Comparison of ENCODE assay signal across 2 cellular contexts in the genomic region with DNA sequence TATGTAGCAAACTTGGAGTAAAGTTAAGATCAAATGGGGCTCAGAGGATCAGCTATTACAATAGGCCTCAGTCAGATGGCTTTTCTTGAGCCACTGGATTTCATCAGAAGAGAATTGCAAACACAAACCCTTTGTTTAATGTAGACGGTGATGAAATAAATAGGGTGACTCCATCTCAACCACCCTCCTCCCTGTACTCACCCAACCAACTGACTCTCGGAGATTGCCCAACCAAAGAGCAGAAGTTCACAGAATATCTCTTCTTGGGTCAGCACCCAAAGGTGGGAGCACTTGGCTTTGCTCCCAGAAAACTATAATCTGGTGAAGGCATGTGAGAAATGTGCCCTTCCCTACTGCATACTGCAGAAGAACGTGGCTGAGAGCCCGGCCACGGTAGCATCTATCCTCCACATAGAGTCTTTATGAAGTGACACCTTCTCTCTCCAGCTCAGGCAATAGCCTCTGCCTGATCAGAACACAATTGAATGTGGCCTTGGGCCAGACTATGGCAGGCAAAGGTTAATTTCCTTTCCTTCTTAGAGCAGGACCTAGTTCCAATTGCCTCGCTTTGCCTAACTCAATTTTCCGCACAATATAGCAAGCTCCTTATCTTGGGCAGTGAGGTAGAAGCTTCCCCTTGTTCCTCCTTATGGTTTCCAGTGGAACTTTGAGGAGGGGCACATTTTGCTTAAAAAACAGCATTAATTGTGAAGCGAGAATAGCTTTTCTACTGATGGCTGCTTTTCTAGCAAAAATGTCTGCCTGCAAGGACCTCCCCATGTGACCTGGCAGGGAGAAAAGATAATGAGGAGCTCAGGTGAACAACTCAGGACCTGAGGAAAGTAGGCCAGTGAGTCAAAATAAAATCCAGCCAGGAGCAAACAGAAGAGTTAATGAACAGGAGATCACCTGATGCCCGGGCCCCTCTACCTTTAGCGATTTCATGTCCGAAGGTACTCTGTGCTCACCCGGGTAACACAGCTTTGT.
TF ChIP-seq lines count a peak whose summit lies in the region.

No MANE protein-coding gene starts in this region.

TF ChIP-seq in Ishikawa, 13 proteins besides CTCF, POLR2A, EP300 and RAD21 (continued from another document):
- TF ChIP-seq, protein P1, sequence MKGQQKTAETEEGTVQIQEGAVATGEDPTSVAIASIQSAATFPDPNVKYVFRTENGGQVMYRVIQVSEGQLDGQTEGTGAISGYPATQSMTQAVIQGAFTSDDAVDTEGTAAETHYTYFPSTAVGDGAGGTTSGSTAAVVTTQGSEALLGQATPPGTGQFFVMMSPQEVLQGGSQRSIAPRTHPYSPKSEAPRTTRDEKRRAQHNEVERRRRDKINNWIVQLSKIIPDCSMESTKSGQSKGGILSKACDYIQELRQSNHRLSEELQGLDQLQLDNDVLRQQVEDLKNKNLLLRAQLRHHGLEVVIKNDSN (IDR thresholded peaks at IDR 0.05): peak; percentile 55; the same call in 1 of the 2 replicates
- no peak for TF ChIP-seq CREB1 (IDR thresholded peaks at IDR 0.05; ENCODE audit: low read depth)
- TF ChIP-seq ZBTB7A (IDR thresholded peaks at IDR 0.05; ENCODE audit: low read depth): 0 out of 2 replicates have a peak, but pooled peaks have one; percentile 60
- no peak for TF ChIP-seq YY1 (IDR thresholded peaks at IDR 0.05; ENCODE audit: low read depth)
- TF ChIP-seq, protein P2, sequence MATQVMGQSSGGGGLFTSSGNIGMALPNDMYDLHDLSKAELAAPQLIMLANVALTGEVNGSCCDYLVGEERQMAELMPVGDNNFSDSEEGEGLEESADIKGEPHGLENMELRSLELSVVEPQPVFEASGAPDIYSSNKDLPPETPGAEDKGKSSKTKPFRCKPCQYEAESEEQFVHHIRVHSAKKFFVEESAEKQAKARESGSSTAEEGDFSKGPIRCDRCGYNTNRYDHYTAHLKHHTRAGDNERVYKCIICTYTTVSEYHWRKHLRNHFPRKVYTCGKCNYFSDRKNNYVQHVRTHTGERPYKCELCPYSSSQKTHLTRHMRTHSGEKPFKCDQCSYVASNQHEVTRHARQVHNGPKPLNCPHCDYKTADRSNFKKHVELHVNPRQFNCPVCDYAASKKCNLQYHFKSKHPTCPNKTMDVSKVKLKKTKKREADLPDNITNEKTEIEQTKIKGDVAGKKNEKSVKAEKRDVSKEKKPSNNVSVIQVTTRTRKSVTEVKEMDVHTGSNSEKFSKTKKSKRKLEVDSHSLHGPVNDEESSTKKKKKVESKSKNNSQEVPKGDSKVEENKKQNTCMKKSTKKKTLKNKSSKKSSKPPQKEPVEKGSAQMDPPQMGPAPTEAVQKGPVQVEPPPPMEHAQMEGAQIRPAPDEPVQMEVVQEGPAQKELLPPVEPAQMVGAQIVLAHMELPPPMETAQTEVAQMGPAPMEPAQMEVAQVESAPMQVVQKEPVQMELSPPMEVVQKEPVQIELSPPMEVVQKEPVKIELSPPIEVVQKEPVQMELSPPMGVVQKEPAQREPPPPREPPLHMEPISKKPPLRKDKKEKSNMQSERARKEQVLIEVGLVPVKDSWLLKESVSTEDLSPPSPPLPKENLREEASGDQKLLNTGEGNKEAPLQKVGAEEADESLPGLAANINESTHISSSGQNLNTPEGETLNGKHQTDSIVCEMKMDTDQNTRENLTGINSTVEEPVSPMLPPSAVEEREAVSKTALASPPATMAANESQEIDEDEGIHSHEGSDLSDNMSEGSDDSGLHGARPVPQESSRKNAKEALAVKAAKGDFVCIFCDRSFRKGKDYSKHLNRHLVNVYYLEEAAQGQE (IDR thresholded peaks at IDR 0.05; ENCODE audit: low read depth): no peak
- peak; percentile 33; the same call in 1 of the 2 replicates for TF ChIP-seq TAF1 (IDR thresholded peaks at IDR 0.05; ENCODE audit: low read depth)
- TF ChIP-seq EGR1 (IDR thresholded peaks at IDR 0.05): no peak
- peak; percentile 95 for TF ChIP-seq TEAD4 (IDR thresholded peaks at IDR 0.05)
- TF ChIP-seq TCF12 (IDR thresholded peaks at IDR 0.05; ENCODE audit: low read depth): peak; percentile 89
- peak; percentile 85 for TF ChIP-seq FOXM1 (IDR thresholded peaks at IDR 0.05; ENCODE audit: borderline replicate concordance, low read depth)
- TF ChIP-seq, protein P3, sequence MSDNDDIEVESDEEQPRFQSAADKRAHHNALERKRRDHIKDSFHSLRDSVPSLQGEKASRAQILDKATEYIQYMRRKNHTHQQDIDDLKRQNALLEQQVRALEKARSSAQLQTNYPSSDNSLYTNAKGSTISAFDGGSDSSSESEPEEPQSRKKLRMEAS (IDR thresholded peaks at IDR 0.05): peak; percentile 73
- TF ChIP-seq NFIC (IDR thresholded peaks at IDR 0.05): peak; percentile 93

TF ChIP-seq in K562, 482 proteins besides CTCF, POLR2A, EP300 and RAD21 (continued from another document and continues in another):
- TF ChIP-seq, protein P1 (CRISPR knock-in tag; IDR thresholded peaks at IDR 0.05): 0 out of 2 replicates have a peak, but pooled peaks have one; percentile 20
- TF ChIP-seq, protein P4, sequence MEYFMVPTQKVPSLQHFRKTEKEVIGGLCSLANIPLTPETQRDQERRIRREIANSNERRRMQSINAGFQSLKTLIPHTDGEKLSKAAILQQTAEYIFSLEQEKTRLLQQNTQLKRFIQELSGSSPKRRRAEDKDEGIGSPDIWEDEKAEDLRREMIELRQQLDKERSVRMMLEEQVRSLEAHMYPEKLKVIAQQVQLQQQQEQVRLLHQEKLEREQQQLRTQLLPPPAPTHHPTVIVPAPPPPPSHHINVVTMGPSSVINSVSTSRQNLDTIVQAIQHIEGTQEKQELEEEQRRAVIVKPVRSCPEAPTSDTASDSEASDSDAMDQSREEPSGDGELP (CRISPR knock-in tag; IDR thresholded peaks at IDR 0.05; ENCODE audit: borderline replicate concordance): no peak
- no peak for TF ChIP-seq MEF2A (IDR thresholded peaks at IDR 0.05; ENCODE audit: control insufficient read depth, low read depth, low read length)
- TF ChIP-seq, protein P5, sequence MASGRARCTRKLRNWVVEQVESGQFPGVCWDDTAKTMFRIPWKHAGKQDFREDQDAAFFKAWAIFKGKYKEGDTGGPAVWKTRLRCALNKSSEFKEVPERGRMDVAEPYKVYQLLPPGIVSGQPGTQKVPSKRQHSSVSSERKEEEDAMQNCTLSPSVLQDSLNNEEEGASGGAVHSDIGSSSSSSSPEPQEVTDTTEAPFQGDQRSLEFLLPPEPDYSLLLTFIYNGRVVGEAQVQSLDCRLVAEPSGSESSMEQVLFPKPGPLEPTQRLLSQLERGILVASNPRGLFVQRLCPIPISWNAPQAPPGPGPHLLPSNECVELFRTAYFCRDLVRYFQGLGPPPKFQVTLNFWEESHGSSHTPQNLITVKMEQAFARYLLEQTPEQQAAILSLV (tag; IDR thresholded peaks at IDR 0.05): 0 out of 2 replicates have a peak, but pooled peaks have one; percentile 14
- TF ChIP-seq FOXA3 (CRISPR knock-in tag; conservative IDR thresholded peaks at IDR 0.05 in 1 of 2, IDR thresholded peaks at IDR 0.05 in 1 of 2): no peak
- TF ChIP-seq COPS2 (conservative IDR thresholded peaks at IDR 0.05): no peak
- TF ChIP-seq SMARCE1 (IDR thresholded peaks at IDR 0.05): peak; percentile 63
- TF ChIP-seq KDM5B (IDR thresholded peaks at IDR 0.05; ENCODE audit: insufficient replicate concordance, low read depth, low read length): no peak
- TF ChIP-seq ZKSCAN1 (IDR thresholded peaks at IDR 0.05; ENCODE audit: low read depth, low read length): no peak
- 0 out of 2 replicates have a peak, but pooled peaks have one; percentile 35 for TF ChIP-seq BRD4 (IDR thresholded peaks at IDR 0.05)
- no peak for TF ChIP-seq CBX5 (IDR thresholded peaks at IDR 0.05; ENCODE audit: borderline replicate concordance, low read depth)
- TF ChIP-seq ZNF586 (CRISPR knock-in tag; conservative IDR thresholded peaks at IDR 0.05): no peak
- TF ChIP-seq, protein P6, sequence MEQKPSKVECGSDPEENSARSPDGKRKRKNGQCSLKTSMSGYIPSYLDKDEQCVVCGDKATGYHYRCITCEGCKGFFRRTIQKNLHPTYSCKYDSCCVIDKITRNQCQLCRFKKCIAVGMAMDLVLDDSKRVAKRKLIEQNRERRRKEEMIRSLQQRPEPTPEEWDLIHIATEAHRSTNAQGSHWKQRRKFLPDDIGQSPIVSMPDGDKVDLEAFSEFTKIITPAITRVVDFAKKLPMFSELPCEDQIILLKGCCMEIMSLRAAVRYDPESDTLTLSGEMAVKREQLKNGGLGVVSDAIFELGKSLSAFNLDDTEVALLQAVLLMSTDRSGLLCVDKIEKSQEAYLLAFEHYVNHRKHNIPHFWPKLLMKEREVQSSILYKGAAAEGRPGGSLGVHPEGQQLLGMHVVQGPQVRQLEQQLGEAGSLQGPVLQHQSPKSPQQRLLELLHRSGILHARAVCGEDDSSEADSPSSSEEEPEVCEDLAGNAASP (IDR thresholded peaks at IDR 0.05): no peak
- no peak for TF ChIP-seq MYNN (IDR thresholded peaks at IDR 0.05)
- no peak for TF ChIP-seq MYNN (CRISPR knock-in tag; IDR thresholded peaks at IDR 0.05)
- TF ChIP-seq CREB1 (IDR thresholded peaks at IDR 0.05): no peak
- TF ChIP-seq CREB1 (CRISPR knock-in tag; IDR thresholded peaks at IDR 0.05): no peak
- TF ChIP-seq ZNF263 (CRISPR knock-in tag; IDR thresholded peaks at IDR 0.05; ENCODE audit: borderline replicate concordance): peak; percentile 96
- TF ChIP-seq HDAC3 (IDR thresholded peaks at IDR 0.05; ENCODE audit: borderline replicate concordance, partially characterized antibody): peak; percentile 23
- no peak for TF ChIP-seq ZNF311 (CRISPR knock-in tag; IDR thresholded peaks at IDR 0.05)
- TF ChIP-seq, protein P7, sequence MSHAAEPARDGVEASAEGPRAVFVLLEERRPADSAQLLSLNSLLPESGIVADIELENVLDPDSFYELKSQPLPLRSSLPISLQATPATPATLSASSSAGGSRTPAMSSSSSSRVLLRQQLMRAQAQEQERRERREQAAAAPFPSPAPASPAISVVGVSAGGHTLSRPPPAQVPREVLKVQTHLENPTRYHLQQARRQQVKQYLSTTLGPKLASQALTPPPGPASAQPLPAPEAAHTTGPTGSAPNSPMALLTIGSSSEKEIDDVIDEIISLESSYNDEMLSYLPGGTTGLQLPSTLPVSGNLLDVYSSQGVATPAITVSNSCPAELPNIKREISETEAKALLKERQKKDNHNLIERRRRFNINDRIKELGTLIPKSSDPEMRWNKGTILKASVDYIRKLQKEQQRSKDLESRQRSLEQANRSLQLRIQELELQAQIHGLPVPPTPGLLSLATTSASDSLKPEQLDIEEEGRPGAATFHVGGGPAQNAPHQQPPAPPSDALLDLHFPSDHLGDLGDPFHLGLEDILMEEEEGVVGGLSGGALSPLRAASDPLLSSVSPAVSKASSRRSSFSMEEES (CRISPR knock-in tag; IDR thresholded peaks at IDR 0.05): no peak
- 0 out of 2 replicates have a peak, but pooled peaks have one; percentile 61 for TF ChIP-seq HDAC2 (IDR thresholded peaks at IDR 0.05)
- no peak for TF ChIP-seq ERF (CRISPR knock-in tag; IDR thresholded peaks at IDR 0.05)
- TF ChIP-seq ZNF57 (CRISPR knock-in tag; IDR thresholded peaks at IDR 0.05): no peak
- no peak for TF ChIP-seq PHB2 (IDR thresholded peaks at IDR 0.05; ENCODE audit: low read depth)
- no peak for TF ChIP-seq CAMTA2 (CRISPR knock-in tag; conservative IDR thresholded peaks at IDR 0.05)
- TF ChIP-seq, protein P8, sequence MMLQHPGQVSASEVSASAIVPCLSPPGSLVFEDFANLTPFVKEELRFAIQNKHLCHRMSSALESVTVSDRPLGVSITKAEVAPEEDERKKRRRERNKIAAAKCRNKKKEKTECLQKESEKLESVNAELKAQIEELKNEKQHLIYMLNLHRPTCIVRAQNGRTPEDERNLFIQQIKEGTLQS (IDR thresholded peaks at IDR 0.05): peak; percentile 90
- TF ChIP-seq, protein P8 (CRISPR knock-in tag; conservative IDR thresholded peaks at IDR 0.05): no peak
- TF ChIP-seq TCF3 (CRISPR knock-in tag; IDR thresholded peaks at IDR 0.05): peak; percentile 84
- 0 out of 2 replicates have a peak, but pooled peaks have one; percentile 43 for TF ChIP-seq PML (IDR thresholded peaks at IDR 0.05; ENCODE audit: low read length)
- TF ChIP-seq, protein P9, sequence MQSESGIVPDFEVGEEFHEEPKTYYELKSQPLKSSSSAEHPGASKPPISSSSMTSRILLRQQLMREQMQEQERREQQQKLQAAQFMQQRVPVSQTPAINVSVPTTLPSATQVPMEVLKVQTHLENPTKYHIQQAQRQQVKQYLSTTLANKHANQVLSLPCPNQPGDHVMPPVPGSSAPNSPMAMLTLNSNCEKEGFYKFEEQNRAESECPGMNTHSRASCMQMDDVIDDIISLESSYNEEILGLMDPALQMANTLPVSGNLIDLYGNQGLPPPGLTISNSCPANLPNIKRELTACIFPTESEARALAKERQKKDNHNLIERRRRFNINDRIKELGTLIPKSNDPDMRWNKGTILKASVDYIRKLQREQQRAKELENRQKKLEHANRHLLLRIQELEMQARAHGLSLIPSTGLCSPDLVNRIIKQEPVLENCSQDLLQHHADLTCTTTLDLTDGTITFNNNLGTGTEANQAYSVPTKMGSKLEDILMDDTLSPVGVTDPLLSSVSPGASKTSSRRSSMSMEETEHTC (IDR thresholded peaks at IDR 0.05): no peak
